In the genomic region with DNA sequence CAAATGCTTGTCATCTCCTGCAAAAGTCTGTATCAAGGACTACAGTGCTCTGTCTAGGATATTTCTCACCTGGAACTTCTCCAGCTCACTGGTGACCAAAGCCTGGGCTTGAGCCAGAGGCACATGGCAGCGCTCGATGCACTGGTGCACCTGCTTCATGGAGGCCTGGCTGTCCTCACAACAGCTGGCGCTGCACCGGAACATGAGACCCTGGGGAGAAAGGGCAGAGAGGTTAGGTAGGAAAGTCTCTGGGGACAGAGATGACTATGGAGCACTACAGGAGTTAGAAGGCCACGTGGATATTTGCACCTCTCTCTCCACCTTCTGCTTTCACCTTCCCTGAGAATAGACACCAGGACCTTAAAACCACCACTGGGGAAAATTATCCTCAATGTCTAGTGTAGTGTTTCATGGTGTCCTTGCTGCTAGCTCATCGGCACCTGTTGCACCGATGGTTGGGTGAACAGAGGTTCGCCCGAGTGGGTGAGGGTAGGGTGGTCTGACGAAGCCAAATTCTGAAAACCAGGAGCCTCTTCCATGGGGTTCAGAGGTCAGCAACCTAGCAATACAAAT, we compare ENCODE assay signal across 8 cellular contexts. TPM values are rescaled to one million over a fixed set of nuclear protein-coding genes. Genes with fewer than 3 reads are reported as not detected.
DNase-seq lines count a peak whose midpoint lies in the region; ATAC-seq and FAIRE-seq lines count a peak whose summit lies in the region.

No MANE protein-coding gene starts in this region.

- CTCF ChIA-PET in naive thymus-derived CD4-positive, alpha-beta T cell (lab: Charles Lee) = interaction anchor here (0.6 to 6.5 kb wide), 5 partner anchors 43 to 388 kb away, joined by 3 to 106 read pairs (median 8); a partner anchor contains a TSS

- DNase-seq in CD4-positive, CD25-positive, alpha-beta regulatory T cell = no peak
- no peak for DNase-seq in central memory CD8-positive, alpha-beta T cell (ENCODE audit: low spot score in 2 of 2)
- DNase-seq in naive thymus-derived CD4-positive, alpha-beta T cell = no peak
- DNase-seq in DMS114 treated with DMSO at 0.1 percent for 48 hours (lab: John Stamatoyannopoulos, UW; ENCODE audit: unreplicated experiment) (no peak), urothelium cell line (ENCODE audit: low spot score) (no peak)

- no peaks in the 10 kb centered on the region for H3K9me3 ChIP-seq in CD4-positive, CD25-positive, alpha-beta regulatory T cell (ENCODE audit: control insufficient read depth in 2 of 2, low read length in 2 of 2)
- no peaks in the 10 kb centered on the region for H3K9me3 ChIP-seq in naive thymus-derived CD4-positive, alpha-beta T cell (ENCODE audit: control insufficient read depth in 2 of 3, low read length in 3 of 3)

- peaks cover 4% of the 10 kb centered on the region for H3K27me3 Mint-ChIP-seq in CD4-positive, CD25-positive, alpha-beta regulatory T cell
- no peaks in the 10 kb centered on the region for H3K27me3 Mint-ChIP-seq in IgD-negative memory B cell
- no peaks in the 10 kb centered on the region for H3K27me3 Mint-ChIP-seq in central memory CD8-positive, alpha-beta T cell
- no peaks in the 10 kb centered on the region for H3K27me3 Mint-ChIP-seq in naive thymus-derived CD4-positive, alpha-beta T cell

- no peak for FAIRE-seq in urothelium cell line (lab: Jason Lieb, UNC)

- H3K27ac Mint-ChIP-seq in CD4-positive, CD25-positive, alpha-beta regulatory T cell = peak overlapping the region; percentile 86 to 92 (median 90)
- peak overlapping the region; percentile 87 to 94 (median 93) for H3K27ac Mint-ChIP-seq in IgD-negative memory B cell
- H3K27ac Mint-ChIP-seq in central memory CD8-positive, alpha-beta T cell (ENCODE audit: low read depth) = peak overlapping the region; percentile 84
- H3K27ac Mint-ChIP-seq in naive thymus-derived CD4-positive, alpha-beta T cell = peak overlapping the region; percentile 84 to 94 (median 90)

- peaks cover 20% of the 10 kb centered on the region for H3K36me3 Mint-ChIP-seq in CD4-positive, CD25-positive, alpha-beta regulatory T cell
- H3K36me3 Mint-ChIP-seq in IgD-negative memory B cell = peaks cover 7% of the 10 kb centered on the region
- peaks cover 31% of the 10 kb centered on the region for H3K36me3 Mint-ChIP-seq in central memory CD8-positive, alpha-beta T cell (ENCODE audit: insufficient read depth)
- peaks cover 5 to 22% (median 11%) of the 10 kb centered on the region in 5 donors for H3K36me3 Mint-ChIP-seq in naive thymus-derived CD4-positive, alpha-beta T cell

- POLR2A ChIA-PET in naive thymus-derived CD4-positive, alpha-beta T cell (lab: Charles Lee) = interaction anchor here (0.6 to 4.6 kb wide), 5 partner anchors 8 to 407 kb away, joined by 3 to 26 read pairs (median 3); a partner anchor contains a TSS

- no peaks in the 10 kb centered on the region for H3K27me3 ChIP-seq in CD4-positive, CD25-positive, alpha-beta regulatory T cell (ENCODE audit: control insufficient read depth, insufficient read depth, low read length)
- no peaks in the 10 kb centered on the region for H3K27me3 ChIP-seq in naive thymus-derived CD4-positive, alpha-beta T cell (ENCODE audit: control insufficient read depth in 2 of 2, insufficient read depth in 2 of 2, low read length in 2 of 2)

- H3K9me3 Mint-ChIP-seq in CD4-positive, CD25-positive, alpha-beta regulatory T cell = peaks cover 0 to 1% (median 0%) of the 10 kb centered on the region in 7 donors
- H3K9me3 Mint-ChIP-seq in IgD-negative memory B cell = no peaks in the 10 kb centered on the region
- no peaks in the 10 kb centered on the region for H3K9me3 Mint-ChIP-seq in central memory CD8-positive, alpha-beta T cell
- peaks cover 0 to 2% (median 0%) of the 10 kb centered on the region in 11 donors for H3K9me3 Mint-ChIP-seq in naive thymus-derived CD4-positive, alpha-beta T cell

- ATAC-seq in CD4-positive, CD25-positive, alpha-beta regulatory T cell (ENCODE audit: low read depth in 2 of 2) = no peak
- no peak for ATAC-seq in central memory CD8-positive, alpha-beta T cell (replicated peaks; ENCODE audit: extremely low read depth, poor library complexity, severe bottlenecking)
- ATAC-seq in naive thymus-derived CD4-positive, alpha-beta T cell = no peak
- ATAC-seq in HG03139 (IDR thresholded peaks at IDR 0.05; ENCODE audit: unreplicated experiment) = no peak
- no peak for ATAC-seq in GM21786 (IDR thresholded peaks at IDR 0.05; ENCODE audit: unreplicated experiment)

- peaks cover 9% of the 10 kb centered on the region for H3K4me1 ChIP-seq in CD4-positive, CD25-positive, alpha-beta regulatory T cell (ENCODE audit: control insufficient read depth, insufficient read depth, low read length, poor library complexity, severe bottlenecking)
- H3K4me1 ChIP-seq in naive thymus-derived CD4-positive, alpha-beta T cell (ENCODE audit: control insufficient read depth in 2 of 2, insufficient read depth in 2 of 2, low read length in 2 of 2) = peaks cover 6 to 7% of the 10 kb centered on the region in 2 donors

- peaks cover 21% of the 10 kb centered on the region for H3K36me3 ChIP-seq in CD4-positive, CD25-positive, alpha-beta regulatory T cell (ENCODE audit: control insufficient read depth, insufficient read depth, low read length)
- peaks cover 0 to 23% (median 0%) of the 10 kb centered on the region in 3 experiments for H3K36me3 ChIP-seq in naive thymus-derived CD4-positive, alpha-beta T cell (ENCODE audit: control insufficient read depth in 2 of 3, insufficient read depth in 3 of 3, low read length in 3 of 3)

- peaks cover 10 to 36% (median 21%) of the 10 kb centered on the region in 4 donors for H3K4me1 Mint-ChIP-seq in CD4-positive, CD25-positive, alpha-beta regulatory T cell
- peaks cover 16 to 18% (median 16%) of the 10 kb centered on the region in 3 donors for H3K4me1 Mint-ChIP-seq in IgD-negative memory B cell
- peaks cover 16% of the 10 kb centered on the region for H3K4me1 Mint-ChIP-seq in central memory CD8-positive, alpha-beta T cell
- H3K4me1 Mint-ChIP-seq in naive thymus-derived CD4-positive, alpha-beta T cell = peaks cover 10 to 43% (median 27%) of the 10 kb centered on the region in 7 donors

- H3K4me3 Mint-ChIP-seq in CD4-positive, CD25-positive, alpha-beta regulatory T cell = peak overlapping the region; percentile 93 to 99 (median 95)
- peak overlapping the region; percentile 88 to 98 (median 96) for H3K4me3 Mint-ChIP-seq in IgD-negative memory B cell
- H3K4me3 Mint-ChIP-seq in central memory CD8-positive, alpha-beta T cell = peak overlapping the region; percentile 89
- H3K4me3 Mint-ChIP-seq in naive thymus-derived CD4-positive, alpha-beta T cell = peak overlapping the region; percentile 87 to 97 (median 92)

- peak overlapping the region; percentile 83 for H3K27ac ChIP-seq in CD4-positive, CD25-positive, alpha-beta regulatory T cell (ENCODE audit: insufficient read depth, low read length, poor library complexity, severe bottlenecking)
- peak overlapping the region; percentile 81 for H3K27ac ChIP-seq in naive thymus-derived CD4-positive, alpha-beta T cell (ENCODE audit: low read depth, low read length)

- H3K4me3 ChIP-seq in CD4-positive, CD25-positive, alpha-beta regulatory T cell (ENCODE audit: low read depth, low read length) = peak overlapping the region; percentile 85
- H3K4me3 ChIP-seq in naive thymus-derived CD4-positive, alpha-beta T cell (ENCODE audit: low read length) = peak overlapping the region; percentile 83

- intact Hi-C loops in naive thymus-derived CD4-positive, alpha-beta T cell (cut with micrococcal nuclease) = loop anchor here (1.0 to 10.0 kb wide), 13 partner anchors 8 to 926 kb away; a partner anchor contains a TSS

RNA-seq across cellular contexts. Expression of a gene that starts 1.0 kb away (rescaled TPM):
- total RNA-seq in CD4-positive, CD25-positive, alpha-beta regulatory T cell = 27.1 TPM
- polyA plus RNA-seq in CD4-positive, CD25-positive, alpha-beta regulatory T cell = 10 to 100 TPM; 26.2 to 35.1 (median 29.9) TPM
- polyA plus RNA-seq in IgD-negative memory B cell = 38.4 TPM
- 10 to 100 TPM; 16.2 to 40.9 (median 28.2) TPM for total RNA-seq in naive thymus-derived CD4-positive, alpha-beta T cell
- 10 to 100 TPM; 30.6 to 33.2 TPM for polyA plus RNA-seq in naive thymus-derived CD4-positive, alpha-beta T cell

RNA-seq across cellular contexts. Expression of a gene that starts 7.3 kb away (rescaled TPM):
- total RNA-seq in CD4-positive, CD25-positive, alpha-beta regulatory T cell = 84.7 TPM
- polyA plus RNA-seq in CD4-positive, CD25-positive, alpha-beta regulatory T cell = 100 to 1,000 TPM; 261 to 413 (median 305) TPM
- 227 TPM for polyA plus RNA-seq in IgD-negative memory B cell
- 100 to 1,000 TPM in 1 of 5 experiments, 10 to 100 TPM in 4; 67.6 to 278 (median 85.0) TPM for total RNA-seq in naive thymus-derived CD4-positive, alpha-beta T cell
- polyA plus RNA-seq in naive thymus-derived CD4-positive, alpha-beta T cell = 100 to 1,000 TPM; 152 to 230 TPM

RNA-seq across cellular contexts. Expression of a gene that starts 42.9 kb away (rescaled TPM):
- 9.8 TPM for total RNA-seq in CD4-positive, CD25-positive, alpha-beta regulatory T cell
- 10 to 100 TPM; 20.8 to 29.7 (median 23.7) TPM for polyA plus RNA-seq in CD4-positive, CD25-positive, alpha-beta regulatory T cell
- polyA plus RNA-seq in IgD-negative memory B cell = 12.6 TPM
- 10 to 100 TPM in 4 of 5 experiments, 1 to 10 TPM in 1; 7.6 to 44.0 (median 16.1) TPM for total RNA-seq in naive thymus-derived CD4-positive, alpha-beta T cell
- polyA plus RNA-seq in naive thymus-derived CD4-positive, alpha-beta T cell = 10 to 100 TPM; 24.6 to 27.9 TPM

RNA-seq across cellular contexts. Expression of a gene that starts 52.4 kb away (rescaled TPM):
- 90.9 TPM for total RNA-seq in CD4-positive, CD25-positive, alpha-beta regulatory T cell
- 10 to 100 TPM; 41.6 to 55.4 (median 47.7) TPM for polyA plus RNA-seq in CD4-positive, CD25-positive, alpha-beta regulatory T cell
- 54.1 TPM for polyA plus RNA-seq in IgD-negative memory B cell
- 100 to 1,000 TPM in 3 of 5 experiments, 10 to 100 TPM in 2; 80.9 to 244 (median 163) TPM for total RNA-seq in naive thymus-derived CD4-positive, alpha-beta T cell
- polyA plus RNA-seq in naive thymus-derived CD4-positive, alpha-beta T cell = 10 to 100 TPM; 39.3 to 41.3 TPM
